16 cellular contexts compared by ENCODE assay signal in the genomic region with DNA sequence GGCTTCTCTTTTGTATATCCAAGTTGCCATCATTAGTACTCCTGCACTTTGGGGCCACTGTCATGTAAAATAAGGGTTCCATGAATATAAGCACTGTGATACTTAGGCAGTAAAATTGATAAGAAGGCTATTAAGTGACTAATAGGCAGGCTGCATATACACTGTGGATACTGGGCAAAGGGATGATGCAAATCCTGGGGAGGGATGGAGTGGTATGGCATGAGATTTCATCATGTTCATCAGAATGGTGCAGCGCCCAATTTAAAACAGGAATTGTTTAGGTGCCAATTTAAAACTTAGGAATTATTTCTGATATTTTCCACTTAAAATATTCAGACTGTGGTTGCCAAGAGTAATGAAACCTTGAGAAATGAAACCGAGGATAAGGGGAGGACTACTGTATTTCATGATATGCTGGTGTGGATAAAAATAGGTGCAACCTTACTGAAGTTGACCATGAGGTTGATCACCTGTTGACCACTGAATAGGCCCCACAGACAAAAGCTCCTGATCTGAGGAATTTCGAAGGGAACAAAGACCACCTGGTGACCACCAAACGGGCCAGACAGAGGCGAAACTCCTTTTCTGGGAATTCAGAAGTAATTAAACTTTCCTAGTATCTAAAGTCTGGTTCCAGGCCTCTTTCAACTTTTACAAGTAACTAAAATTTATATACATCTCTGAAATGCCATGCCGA. TPM values are rescaled to one million over a fixed set of nuclear protein-coding genes. Genes with fewer than 3 reads are reported as not detected.
A peak's percentile ranks its signal among the peaks of the same experiment; 100 is the strongest.
DNase-seq lines count a peak whose midpoint lies in the region; ATAC-seq, FAIRE-seq and TF ChIP-seq lines count a peak whose summit lies in the region.
"Had no signal": no experiment of that assay in that cellular context is flagged by ENCODE, and none has a peak within 500 bp of the region (broad histone marks: within the 10 kb centered on the region; RNA-seq: fewer than 3 reads in every experiment).

No MANE protein-coding gene starts in this region.

- H3K9ac ChIP-seq in KMS-11: no peak overlapping the region

- H3K27ac ChIP-seq in KMS-11: no peak overlapping the region
- H3K27ac ChIP-seq: gastrocnemius medialis, thyroid gland had no signal

- DNase-seq in EL: peak; percentile 34
- no peak for DNase-seq in natural killer cell
- DNase-seq in NCI-H1105 treated with DMSO at 0.1 percent for 48 hours (lab: John Stamatoyannopoulos, UW): no peak
- DNase-seq in GM19239 (ENCODE audit: insufficient read length, low spot score): no peak
- no peak for DNase-seq in HTR-8/SVneo (ENCODE audit: insufficient read length, low spot score)
- no peak for DNase-seq in NCI-H748 (lab: John Stamatoyannopoulos, UW; ENCODE audit: unreplicated experiment)
- DNase-seq: activated CD4-positive, CD25-positive, alpha-beta regulatory T cell treated with anti-CD3 and anti-CD28 coated beads, Interleukin-2, amount 50 U/mL, for 72 hours; gastrocnemius medialis; kidney glomerular epithelial cell; NCI-H146; NCI-H774; thyroid gland had no signal

- H3K27ac Mint-ChIP-seq in brain (peak overlapping the region in 3 of 5 experiments; percentile 27 to 84 (median 37)), natural killer cell (peak overlapping the region; percentile 54 to 73)

- H3K4me3 Mint-ChIP-seq in brain (peak overlapping the region; percentile 29 to 73 (median 55)), natural killer cell (no peak overlapping the region)

- intact Hi-C loops in natural killer cell (cut with micrococcal nuclease): no loop called here

- no peaks in the 10 kb centered on the region for H3K36me3 ChIP-seq in KMS-11 (ENCODE audit: insufficient read depth)
- H3K36me3 ChIP-seq: gastrocnemius medialis, thyroid gland had no signal

- FAIRE-seq in GM19239 (lab: Jason Lieb, UNC) (no peak), HTR-8/SVneo (lab: Jason Lieb, UNC) (no peak)
- FAIRE-seq: colon had no signal

- H3K4me2 ChIP-seq in KMS-11: peak overlapping the region; percentile 5; the same call in 1 of the 2 replicates

- no peaks in the 10 kb centered on the region; the same call in 1 of the 2 replicates for H4K20me1 ChIP-seq in KMS-11 (ENCODE audit: insufficient read depth)

- TF ChIP-seq CTCF in KMS-11 (conservative IDR thresholded peaks at IDR 0.05; ENCODE audit: low read depth, low read length) (no peak), brain (conservative IDR thresholded peaks at IDR 0.05) (no peak), natural killer cell (IDR thresholded peaks at IDR 0.05) (no peak)

- no peak overlapping the region for H2AFZ ChIP-seq in KMS-11 (ENCODE audit: low read depth)

- no peak for ATAC-seq in natural killer cell
- ATAC-seq: gastrocnemius medialis, sciatic nerve had no signal

- H3K79me2 ChIP-seq in KMS-11 (ENCODE audit: insufficient read depth, low read depth): peaks cover 84% of the 10 kb centered on the region

- H3K4me1 ChIP-seq in KMS-11 (ENCODE audit: low read depth, poor library complexity, severe bottlenecking): peaks cover 29% of the 10 kb centered on the region

- H3K27me3 Mint-ChIP-seq in brain (peaks cover 6% of the 10 kb centered on the region), natural killer cell (ENCODE audit: low read depth in 2 of 2) (no peaks in the 10 kb centered on the region)

- H3K9me3 Mint-ChIP-seq in brain (no peaks in the 10 kb centered on the region), natural killer cell (no peaks in the 10 kb centered on the region)

- no peaks in the 10 kb centered on the region for H3K27me3 ChIP-seq in KMS-11 (ENCODE audit: insufficient read depth, low read depth)
- H3K27me3 ChIP-seq: gastrocnemius medialis, thyroid gland had no signal

- peaks cover 27% of the 10 kb centered on the region for H3K36me3 Mint-ChIP-seq in brain
- no peaks in the 10 kb centered on the region for H3K36me3 Mint-ChIP-seq in natural killer cell

- H3K4me3 ChIP-seq in KMS-11 (IDR thresholded peaks at IDR 0.05; ENCODE audit: insufficient read depth, low read depth, low read length): no peak overlapping the region
- H3K4me3 ChIP-seq: gastrocnemius medialis, thyroid gland had no signal

- H3K4me1 Mint-ChIP-seq in brain (peaks cover 79% of the 10 kb centered on the region), natural killer cell (peaks cover 72 to 90% of the 10 kb centered on the region in 2 donors)

RNA-seq across cellular contexts. Expression of gene TRIM39, which starts 4.9 kb away (rescaled TPM):
- polyA plus RNA-seq in brain (ENCODE audit: insufficient read depth, low read depth, low replicate concordance): 13.8 TPM
- 10 to 100 TPM; 32.1 to 40.1 (median 38.5) TPM for total RNA-seq in natural killer cell

RNA-seq across cellular contexts. Expression of gene RPP21, which starts 23.1 kb away (rescaled TPM):
- 135 TPM for polyA plus RNA-seq in brain (ENCODE audit: insufficient read depth, low read depth, low replicate concordance)
- 10 to 100 TPM; 24.6 to 33.3 (median 31.4) TPM for total RNA-seq in natural killer cell
